ENCODE assay signal across 9 cellular contexts in the genomic region with DNA sequence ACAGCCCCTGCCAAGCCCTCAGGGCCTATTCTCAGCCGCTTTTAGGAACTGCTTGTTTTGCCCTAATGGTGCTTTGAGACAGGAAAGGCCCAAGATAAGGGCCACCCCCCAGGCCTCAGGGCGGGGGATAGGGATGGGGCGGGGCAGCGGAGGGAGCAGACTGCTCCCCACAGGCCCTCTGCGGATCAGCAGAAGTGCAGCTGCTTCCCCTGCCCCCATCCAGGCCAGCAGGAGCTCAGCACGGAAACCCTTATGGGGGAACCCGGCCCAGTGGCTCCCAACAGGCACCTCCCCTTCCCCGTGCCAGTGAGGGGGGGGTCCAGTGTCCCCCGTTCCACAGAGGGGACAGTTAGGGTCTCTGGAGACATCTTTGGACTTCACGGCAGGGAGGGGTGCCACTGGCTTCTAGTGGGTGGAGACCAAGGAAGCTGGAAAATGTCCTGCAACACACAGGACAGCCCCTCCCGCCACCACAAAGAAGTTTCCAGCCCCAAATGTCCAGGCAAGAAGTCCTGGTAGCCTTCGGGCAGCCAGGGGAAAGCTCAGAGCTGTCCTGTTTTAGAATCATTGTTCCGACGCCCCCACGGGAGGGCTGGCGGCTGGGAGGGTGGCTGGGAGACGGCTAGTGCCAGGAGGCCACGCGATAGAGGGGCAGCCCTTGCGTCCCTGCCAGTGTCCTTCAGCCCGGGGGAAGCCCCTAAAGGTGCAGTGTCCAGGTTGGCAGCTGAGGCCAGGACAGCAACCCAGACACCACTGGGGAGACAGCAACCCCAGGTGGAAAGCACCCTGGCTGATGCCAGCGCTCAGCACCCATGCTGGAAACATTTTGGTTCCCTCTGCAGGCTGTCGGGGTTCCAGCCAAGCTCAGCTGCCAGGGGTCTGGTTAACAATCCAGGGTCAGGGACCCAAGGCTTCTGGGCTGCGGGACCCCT. TPM values are rescaled to one million over a fixed set of nuclear protein-coding genes. Genes with fewer than 3 reads are reported as not detected.
A peak's percentile ranks its signal among the peaks of the same experiment; 100 is the strongest.
DNase-seq lines count a peak whose midpoint lies in the region; ATAC-seq and TF ChIP-seq lines count a peak whose summit lies in the region.
"Had no signal": no experiment of that assay in that cellular context is flagged by ENCODE, and none has a peak within 500 bp of the region (broad histone marks: within the 10 kb centered on the region; RNA-seq: fewer than 3 reads in every experiment).

No MANE protein-coding gene starts in this region.

- no peaks in the 10 kb centered on the region for H3K36me3 ChIP-seq in upper lobe of left lung

- peak in 1 of 4 donors; percentile 13 for TF ChIP-seq POLR2A in upper lobe of left lung (IDR thresholded peaks at IDR 0.05)

- no peaks in the 10 kb centered on the region for H3K9me3 ChIP-seq in upper lobe of left lung

- no peaks in the 10 kb centered on the region for H3K27me3 ChIP-seq in upper lobe of left lung

- WGBS in upper lobe of left lung, 2 donors, result 54% methylated on average over 7 of the region's 24 CpGs; no CpG with 5 or more reads in 1 of the 2 donors

- ATAC-seq in activated CD4-positive, CD25-positive, alpha-beta regulatory T cell treated with anti-CD3 and anti-CD28 coated beads, Interleukin-2, amount 50 U/mL, for 24 hours, result peak; percentile 24 to 30
- ATAC-seq in HG03045 (IDR thresholded peaks at IDR 0.05; ENCODE audit: unreplicated experiment) (peak; percentile 54), left cardiac atrium (peak; percentile 73 to 78), upper lobe of left lung (ENCODE audit: low FRiP score in 2 of 2) (peak; percentile 39 to 81), HG02885 (IDR thresholded peaks at IDR 0.05; ENCODE audit: poor library complexity, unreplicated experiment) (no peak)

- no peak for TF ChIP-seq EP300 in upper lobe of left lung (IDR thresholded peaks at IDR 0.05)

- H3K4me1 ChIP-seq in upper lobe of left lung, result peaks cover 14 to 25% (median 22%) of the 10 kb centered on the region in 4 donors

- H3K4me3 ChIP-seq in upper lobe of left lung, result peak overlapping the region in 1 of 4 donors; percentile 8

- peak overlapping the region in 1 of 4 donors; percentile 43 for H3K27ac ChIP-seq in upper lobe of left lung

- intact Hi-C loops in left cardiac atrium (cut with DNase I), result no loop called here

- DNase-seq in activated CD4-positive, CD25-positive, alpha-beta regulatory T cell treated with anti-CD3 and anti-CD28 coated beads, Interleukin-2, amount 50 U/mL, for 72 hours, result no peak
- peak; percentile 89 for DNase-seq in RPMI8226
- DNase-seq in left cardiac atrium, result peak; percentile 72
- DNase-seq in upper lobe of left lung, result peak; percentile 60 to 84
- no peak for DNase-seq in DMS53 treated with DMSO at 0.1 percent for 48 hours (lab: John Stamatoyannopoulos, UW; ENCODE audit: unreplicated experiment)

- no peak for TF ChIP-seq CTCF in upper lobe of left lung (IDR thresholded peaks at IDR 0.05)

RNA-seq across cellular contexts. Expression of gene GPR132, which starts 10.4 kb away (rescaled TPM):
- total RNA-seq in left cardiac atrium (1 to 10 TPM; 1.1 to 2.1 TPM), upper lobe of left lung (10 to 100 TPM in 1 of 6 donors, 1 to 10 TPM in 5; 3.0 to 14.7 (median 7.0) TPM)
- total RNA-seq: SK-MEL-5 had no signal

RNA-seq across cellular contexts. Expression of gene CDCA4, which starts 54.7 kb away (rescaled TPM):
- total RNA-seq in left cardiac atrium (1 to 10 TPM; 3.2 to 3.3 TPM), upper lobe of left lung (10 to 100 TPM in 1 of 6 donors, 1 to 10 TPM in 4, under 1 TPM in 1; 0.89 to 10.3 (median 6.6) TPM)

Comparison
In these comparisons a context has a peak if more than half of its experiments do, and no peak if none do; other contexts are left out.
1. DNase-seq: peak in RPMI8226 (single experiment), left cardiac atrium (single experiment) and upper lobe of left lung (2 of 2); none in activated CD4-positive, CD25-positive, alpha-beta regulatory T cell treated with anti-CD3 and anti-CD28 coated beads, Interleukin-2, amount 50 U/mL, for 72 hours (single experiment) and DMS53 treated with DMSO at 0.1 percent for 48 hours (single experiment).